ENCODE assay signal across 8 cellular contexts in genomic region chr1:95072532-95073419, GRCh38. TPM values are rescaled to one million over a fixed set of nuclear protein-coding genes. Genes with fewer than 3 reads are reported as not detected.
DNase-seq lines count a peak whose midpoint lies in the region; ATAC-seq lines count a peak whose summit lies in the region.

ALG14 (minus strand) TSS chr1:95072951; CDS start chr1:95072898, 53 bp downstream.

- H3K36me3 Mint-ChIP-seq in effector memory CD8-positive, alpha-beta T cell (ENCODE audit: insufficient read depth), result peaks cover 7% of the 10 kb centered on the region

- H3K4me1 Mint-ChIP-seq in effector memory CD8-positive, alpha-beta T cell (ENCODE audit: low read depth in 2 of 2), result peaks cover 11 to 15% of the 10 kb centered on the region in 2 donors

- H3K27ac Mint-ChIP-seq in effector memory CD8-positive, alpha-beta T cell, result peak within 1 kb of the TSS; percentile 94 to 96

- ATAC-seq in GM21360 (IDR thresholded peaks at IDR 0.05; ENCODE audit: unreplicated experiment), result peak; percentile 98
- peak; percentile 91 for ATAC-seq in effector memory CD8-positive, alpha-beta T cell (replicated peaks)

- no peaks in the 10 kb centered on the region for H3K9me3 Mint-ChIP-seq in effector memory CD8-positive, alpha-beta T cell

- H3K27me3 Mint-ChIP-seq in effector memory CD8-positive, alpha-beta T cell, result no peaks in the 10 kb centered on the region

- DNase-seq in COLO668 (lab: John Stamatoyannopoulos, UW; ENCODE audit: unreplicated experiment) (peak; percentile 95), HT-29 (ENCODE audit: low spot score) (peak; percentile 94), medulla oblongata (ENCODE audit: extremely low spot score) (peak; percentile 98)
- DNase-seq in NK-92 treated with Interleukin-12 subunit alpha and Interleukin-12 subunit beta, amount 100 ng/mL, for 24 hours (lab: John Stamatoyannopoulos, UW), result peak; percentile 85
- DNase-seq in activated CD8-positive, alpha-beta memory T cell treated with anti-CD3 and anti-CD28 coated beads for 4 hours (ENCODE audit: low read depth in 2 of 2), result peak; percentile 84 to 87
- peak; percentile 88 to 91 (median 89) for DNase-seq in effector memory CD8-positive, alpha-beta T cell
- DNase-seq in stimulated activated CD4-positive, alpha-beta T cell treated with anti-CD3 and anti-CD28 coated beads, TNF-alpha, amount 100 ng/mL, for 48 hours (ENCODE audit: low read depth in 3 of 3), result peak; percentile 84 to 88 (median 84)

- H3K4me3 Mint-ChIP-seq in effector memory CD8-positive, alpha-beta T cell, result peak within 1 kb of the TSS; percentile 97 to 98

RNA-seq across cellular contexts. Expression of gene ALG14, which starts in this region (rescaled TPM):
- 1.0 and 2.0 TPM in 2 replicates for total RNA-seq in HT-29 (2014; rRNA removed; shearing (Covaris generic))

Comparison
In these comparisons a context has a peak if more than half of its experiments do, and no peak if none do; other contexts are left out.
1. Peak in every context shown above with its lines: DNase-seq and ATAC-seq.